In genomic region chr13:71209217-71209616, GRCh38 we compare ENCODE assay signal across 10 cellular contexts.
"Had no signal": no experiment of that assay in that cellular context is flagged by ENCODE, and none has a peak within 500 bp of the region (broad histone marks: within the 10 kb centered on the region; RNA-seq: fewer than 3 reads in every experiment).

No MANE protein-coding gene starts in this region.

- H3K4me1 ChIP-seq: HAP-1 had no signal

- H3K27ac ChIP-seq: GM23248, HL-60 had no signal

- H3K4me3 ChIP-seq: GM23248, HAP-1, K562 had no signal

- DNase-seq: GM23248, GOT3, H7, HFFc6, IMR-90, KG1 had no signal

- H3K36me3 ChIP-seq: HAP-1 had no signal

- H3K9me3 ChIP-seq: HAP-1 had no signal

- ATAC-seq: HCT116, K562 had no signal
